In genomic region chrX:134460005-134460860, GRCh38 we compare ENCODE assay signal across 8 cellular contexts. TPM values are rescaled to one million over a fixed set of nuclear protein-coding genes. Genes with fewer than 3 reads are reported as not detected.
DNase-seq lines count a peak whose midpoint lies in the region; ATAC-seq and TF ChIP-seq lines count a peak whose summit lies in the region.

Gene HPRT1 (plus strand): TSS chrX:134460165. CDS start chrX:134460312, 147 bp downstream.

- no peaks in the 10 kb centered on the region for H3K9me3 Mint-ChIP-seq in dendritic cell treated with granulocyte-macrophage colony-stimulating factor and Interleukin-4, amounts not matched to agents 40 ng/mL and 50 ng/mL, for 4 days

- H3K36me3 ChIP-seq in right lobe of liver = no peaks in the 10 kb centered on the region

- H3K4me1 Mint-ChIP-seq in dendritic cell treated with granulocyte-macrophage colony-stimulating factor and Interleukin-4, amounts not matched to agents 40 ng/mL and 50 ng/mL, for 4 days (ENCODE audit: low read depth) = no peaks in the 10 kb centered on the region

- peak within 1 kb of the TSS; percentile 88 for H3K27ac Mint-ChIP-seq in dendritic cell treated with granulocyte-macrophage colony-stimulating factor and Interleukin-4, amounts not matched to agents 40 ng/mL and 50 ng/mL, for 4 days

- H3K27me3 Mint-ChIP-seq in dendritic cell treated with granulocyte-macrophage colony-stimulating factor and Interleukin-4, amounts not matched to agents 40 ng/mL and 50 ng/mL, for 4 days = peaks cover 1% of the 10 kb centered on the region

- H3K4me3 ChIP-seq in right lobe of liver = peak within 1 kb of the TSS; percentile 49 to 68 (median 61)

- intact Hi-C loops in dendritic cell treated with granulocyte-macrophage colony-stimulating factor and Interleukin-4, amounts not matched to agents 40 ng/mL and 50 ng/mL, for 4 days (cut with micrococcal nuclease) = no loop called here
- intact Hi-C loops in right lobe of liver (cut with DNase I) = no loop called here

- H3K27ac ChIP-seq in right lobe of liver = peak within 1 kb of the TSS; percentile 50 to 63 (median 56)

- no peaks in the 10 kb centered on the region for H3K36me3 Mint-ChIP-seq in dendritic cell treated with granulocyte-macrophage colony-stimulating factor and Interleukin-4, amounts not matched to agents 40 ng/mL and 50 ng/mL, for 4 days (ENCODE audit: low read depth)

- TF ChIP-seq CTCF in AG09319 (IDR thresholded peaks at IDR 0.05; ENCODE audit: low read depth, low read length) (no peak), right lobe of liver (IDR thresholded peaks at IDR 0.05) (no peak)

- no peaks in the 10 kb centered on the region for H3K27me3 ChIP-seq in right lobe of liver

- peaks cover 0 to 10% (median 2%) of the 10 kb centered on the region in 4 donors for H3K4me1 ChIP-seq in right lobe of liver

- DNase-seq in AG09319 (ENCODE audit: extremely low read depth, low read depth) (peak; percentile 25), NCI-H460 (ENCODE audit: extremely low read depth, low read depth) (peak; percentile 75), right lobe of liver (peak; percentile 86 to 91 (median 89))
- DNase-seq in activated CD4-positive, alpha-beta T cell treated with anti-CD3 and anti-CD28 coated beads, Interleukin-2, amount 50 U/mL, for 4 hours = peak; percentile 70 to 72
- DNase-seq in stimulated activated CD4-positive, alpha-beta T cell treated with anti-CD3 and anti-CD28 coated beads, Interleukin-4, amount 100 ng/mL, for 1 hour = peak; percentile 73

- peak within 1 kb of the TSS; percentile 88 for H3K4me3 Mint-ChIP-seq in dendritic cell treated with granulocyte-macrophage colony-stimulating factor and Interleukin-4, amounts not matched to agents 40 ng/mL and 50 ng/mL, for 4 days

- WGBS in right lobe of liver (ENCODE audit: insufficient coverage, low coverage, low lambda C conversion rate, missing lambda C conversion rate) = 30% methylated on average over 37 of the region's 85 CpGs

- TF ChIP-seq POLR2A in right lobe of liver (IDR thresholded peaks at IDR 0.05) = peak; percentile 56

- H3K9me3 ChIP-seq in right lobe of liver = no peaks in the 10 kb centered on the region

- ATAC-seq in GM19023 (IDR thresholded peaks at IDR 0.05; ENCODE audit: unreplicated experiment) = peak; percentile 90
- peak; percentile 89 for ATAC-seq in HG03175 (IDR thresholded peaks at IDR 0.05; ENCODE audit: unreplicated experiment)
- peak; percentile 98 to 99 (median 99) for ATAC-seq in right lobe of liver

RNA-seq across cellular contexts. Expression of gene HPRT1, which starts in this region (rescaled TPM):
- 14.6 and 22.4 TPM in 2 replicates for total RNA-seq in NCI-H460 (2014; rRNA removed; shearing (Covaris generic))
- polyA plus RNA-seq in NCI-H460 (2014; cell fraction: nucleus; rRNA removed) = 32.1 and 35.7 TPM in 2 replicates
- 10 to 100 TPM in 3 of 6 experiments, 1 to 10 TPM in 3; 5.0 to 11.1 (median 9.0) TPM for total RNA-seq in right lobe of liver

Comparison
In these comparisons a context has a peak if more than half of its experiments do, and no peak if none do; other contexts are left out.
1. Peak in every context shown above with its lines: DNase-seq, ATAC-seq, H3K4me3 ChIP-seq and H3K27ac ChIP-seq.
2. DNase-seq: peak in every context shown above with its lines; median percentile 89 in right lobe of liver; 75 in NCI-H460; 73 in stimulated activated CD4-positive, alpha-beta T cell treated with anti-CD3 and anti-CD28 coated beads, Interleukin-4, amount 100 ng/mL, for 1 hour; 71 in activated CD4-positive, alpha-beta T cell treated with anti-CD3 and anti-CD28 coated beads, Interleukin-2, amount 50 U/mL, for 4 hours; 25 in AG09319.